26 cellular contexts compared by ENCODE assay signal in the genomic region with DNA sequence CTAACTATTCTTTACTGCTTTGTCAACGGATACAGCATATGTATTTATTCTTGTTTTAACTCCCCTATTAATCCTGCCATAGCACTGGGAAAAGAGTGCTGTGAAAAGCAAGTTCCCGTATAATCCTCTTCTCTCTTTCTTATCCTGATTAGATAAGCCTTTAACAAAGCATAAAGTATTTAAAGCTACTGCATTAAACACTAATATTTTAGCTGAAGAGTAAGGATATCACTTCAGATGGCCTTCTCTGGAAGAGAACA.
DNase-seq lines count a peak whose midpoint lies in the region; ATAC-seq, FAIRE-seq and TF ChIP-seq lines count a peak whose summit lies in the region.
"Had no signal": no experiment of that assay in that cellular context is flagged by ENCODE, and none has a peak within 500 bp of the region (broad histone marks: within the 10 kb centered on the region; RNA-seq: fewer than 3 reads in every experiment).

No MANE protein-coding gene starts in this region.

- H3K27me3 Mint-ChIP-seq in activated CD4-positive, alpha-beta T cell treated with anti-CD3 and anti-CD28 coated beads, Interleukin-2, amount 10 ng/mL, durations not matched to agents 24 days and 14 days, result peaks cover 2% of the 10 kb centered on the region
- H3K27me3 Mint-ChIP-seq in astrocyte (ENCODE audit: low read depth, unreplicated experiment), result no peaks in the 10 kb centered on the region
- H3K27me3 Mint-ChIP-seq in neural progenitor cell (ENCODE audit: insufficient read depth, low read depth), result no peaks in the 10 kb centered on the region

- H3K9me3 ChIP-seq in astrocyte (ENCODE audit: insufficient read depth, low read depth, low read length) (no peaks in the 10 kb centered on the region), neural progenitor cell (ENCODE audit: low read depth) (no peaks in the 10 kb centered on the region), smooth muscle cell (replicated peaks; ENCODE audit: low read depth) (no peaks in the 10 kb centered on the region)
- H3K9me3 ChIP-seq: BLaER1 had no signal

- peaks cover 6% of the 10 kb centered on the region for H3K4me1 ChIP-seq in astrocyte (ENCODE audit: insufficient read depth, low read length)
- H3K4me1 ChIP-seq in neural progenitor cell, result peaks cover 21% of the 10 kb centered on the region
- H3K4me1 ChIP-seq in smooth muscle cell (ENCODE audit: low read depth), result peaks cover 18% of the 10 kb centered on the region
- peaks cover 3% of the 10 kb centered on the region for H3K4me1 ChIP-seq in mesendoderm (ENCODE audit: control insufficient read depth, low read depth, low read length)
- H3K4me1 ChIP-seq: BLaER1 had no signal

- no peak overlapping the region for H3K4ac ChIP-seq in mesendoderm (ENCODE audit: low read depth, low read length)

- H3K27me3 ChIP-seq in astrocyte (ENCODE audit: insufficient read depth, low read length) (no peaks in the 10 kb centered on the region), neural progenitor cell (no peaks in the 10 kb centered on the region), smooth muscle cell (ENCODE audit: low read depth) (no peaks in the 10 kb centered on the region), mesendoderm (ENCODE audit: insufficient read depth, low read length, poor library complexity) (no peaks in the 10 kb centered on the region)
- H3K27me3 ChIP-seq: BLaER1 had no signal

- H3K56ac ChIP-seq in mesendoderm (ENCODE audit: low read length), result no peak overlapping the region

- H3K79me1 ChIP-seq in mesendoderm (ENCODE audit: low read length), result no peaks in the 10 kb centered on the region

- FAIRE-seq in astrocyte (lab: Jason Lieb, UNC), result no peak
- FAIRE-seq: GM18507 had no signal

- ATAC-seq in GM18519 (IDR thresholded peaks at IDR 0.05; ENCODE audit: low FRiP score, unreplicated experiment) (no peak), HG02678 (IDR thresholded peaks at IDR 0.05; ENCODE audit: unreplicated experiment) (no peak)
- ATAC-seq: GM23338 had no signal

- no peak overlapping the region for H2BK120ac ChIP-seq in mesendoderm (ENCODE audit: low read depth, low read length)

- H4K20me1 ChIP-seq in astrocyte (ENCODE audit: insufficient read depth, low read length) (no peaks in the 10 kb centered on the region), neural progenitor cell (ENCODE audit: low read depth) (no peaks in the 10 kb centered on the region), smooth muscle cell (ENCODE audit: low read depth) (no peaks in the 10 kb centered on the region)
- H4K20me1 ChIP-seq: BLaER1 had no signal

- H3K4me1 Mint-ChIP-seq in activated CD4-positive, alpha-beta T cell treated with anti-CD3 and anti-CD28 coated beads, Interleukin-2, amount 10 ng/mL, durations not matched to agents 24 days and 14 days, result no peaks in the 10 kb centered on the region
- H3K4me1 Mint-ChIP-seq in astrocyte (ENCODE audit: low read depth, unreplicated experiment), result peaks cover 8% of the 10 kb centered on the region
- peaks cover 27% of the 10 kb centered on the region for H3K4me1 Mint-ChIP-seq in neural progenitor cell
- H3K4me1 Mint-ChIP-seq: CD4-positive, CD25-positive, alpha-beta regulatory T cell; IgD-negative memory B cell had no signal

- no peak for TF ChIP-seq CTCF in astrocyte (IDR thresholded peaks at IDR 0.05; ENCODE audit: insufficient read depth, low read depth, low read length)
- no peak for TF ChIP-seq CTCF in neural progenitor cell (IDR thresholded peaks at IDR 0.05)
- no peak for TF ChIP-seq CTCF in smooth muscle cell (IDR thresholded peaks at IDR 0.05; ENCODE audit: borderline replicate concordance, insufficient read depth, poor library complexity, severe bottlenecking)

- no peaks in the 10 kb centered on the region for H3K79me2 ChIP-seq in astrocyte (ENCODE audit: insufficient read depth, low read length)
- H3K79me2 ChIP-seq in neural progenitor cell (ENCODE audit: low read depth), result no peaks in the 10 kb centered on the region
- no peaks in the 10 kb centered on the region for H3K79me2 ChIP-seq in smooth muscle cell (ENCODE audit: low read depth)
- no peaks in the 10 kb centered on the region for H3K79me2 ChIP-seq in mesendoderm (ENCODE audit: control insufficient read depth, insufficient read depth, low read length)

- H3K4me3 ChIP-seq in astrocyte (ENCODE audit: insufficient read depth, low read depth, low read length), result no peak overlapping the region
- H3K4me3 ChIP-seq in neural progenitor cell, result no peak overlapping the region
- no peak overlapping the region for H3K4me3 ChIP-seq in smooth muscle cell
- H3K4me3 ChIP-seq in mesendoderm (ENCODE audit: low read length), result no peak overlapping the region
- H3K4me3 ChIP-seq: BLaER1, GM23338, SK-N-MC had no signal

- intact Hi-C loops in activated CD4-positive, alpha-beta T cell treated with anti-CD3 and anti-CD28 coated beads, Interleukin-2, amount 10 ng/mL, durations not matched to agents 24 days and 14 days (cut with micrococcal nuclease), result no loop called here

- H2BK5ac ChIP-seq in mesendoderm (ENCODE audit: low read length), result no peak overlapping the region

- H3K9ac ChIP-seq in astrocyte (ENCODE audit: low read length) (no peak overlapping the region), neural progenitor cell (no peak overlapping the region), smooth muscle cell (ENCODE audit: low read depth) (no peak overlapping the region), mesendoderm (ENCODE audit: low read length) (no peak overlapping the region)
- H3K9ac ChIP-seq: BLaER1, KMS-11 had no signal

- no peaks in the 10 kb centered on the region for H3K36me3 ChIP-seq in astrocyte (ENCODE audit: insufficient read depth, low read length)
- no peaks in the 10 kb centered on the region for H3K36me3 ChIP-seq in neural progenitor cell
- H3K36me3 ChIP-seq in smooth muscle cell (ENCODE audit: low read depth), result no peaks in the 10 kb centered on the region
- H3K36me3 ChIP-seq in mesendoderm (ENCODE audit: control insufficient read depth, insufficient read depth, low read length), result no peaks in the 10 kb centered on the region
- H3K36me3 ChIP-seq: BLaER1 had no signal

- H3K27ac Mint-ChIP-seq in activated CD4-positive, alpha-beta T cell treated with anti-CD3 and anti-CD28 coated beads, Interleukin-2, amount 10 ng/mL, durations not matched to agents 24 days and 14 days, result no peak overlapping the region
- H3K27ac Mint-ChIP-seq in astrocyte (ENCODE audit: unreplicated experiment) (no peak overlapping the region), neural progenitor cell (no peak overlapping the region)
- H3K27ac Mint-ChIP-seq: CD4-positive, CD25-positive, alpha-beta regulatory T cell; GM23338; IgD-negative memory B cell had no signal

- H3K4me3 Mint-ChIP-seq in activated CD4-positive, alpha-beta T cell treated with anti-CD3 and anti-CD28 coated beads, Interleukin-2, amount 10 ng/mL, durations not matched to agents 24 days and 14 days, result no peak overlapping the region
- H3K4me3 Mint-ChIP-seq in astrocyte (ENCODE audit: unreplicated experiment) (no peak overlapping the region), neural progenitor cell (no peak overlapping the region)
- H3K4me3 Mint-ChIP-seq: CD4-positive, CD25-positive, alpha-beta regulatory T cell; GM23338; H9; IgD-negative memory B cell had no signal

- H2AFZ ChIP-seq in astrocyte (ENCODE audit: low read depth, low read length), result no peak overlapping the region
- H2AFZ ChIP-seq in neural progenitor cell (replicated peaks), result no peak overlapping the region
- peak overlapping the region; percentile 26 for H2AFZ ChIP-seq in smooth muscle cell (ENCODE audit: low read depth)

- H3K4me2 ChIP-seq in astrocyte (ENCODE audit: low read length) (peak overlapping the region; percentile 77), neural progenitor cell (peak overlapping the region; percentile 61), smooth muscle cell (peak overlapping the region; percentile 59), mesendoderm (ENCODE audit: low read length) (no peak overlapping the region)
- H3K4me2 ChIP-seq: BLaER1, GM23338, KMS-11 had no signal

- WGBS in smooth muscle cell (ENCODE audit: low lambda C conversion rate), result 11% methylated on average over 2 of the region's 2 CpGs
- no CpG with 5 or more reads among the region's 2 CpGs for WGBS in mesendoderm (ENCODE audit: extremely low coverage, insufficient coverage, low lambda C conversion rate)

- H3F3A ChIP-seq in neural progenitor cell (ENCODE audit: low read depth), result no peaks in the 10 kb centered on the region
- no peaks in the 10 kb centered on the region for H3F3A ChIP-seq in smooth muscle cell (ENCODE audit: low read depth)

- H3K18ac ChIP-seq in mesendoderm (ENCODE audit: low read length), result no peak overlapping the region

- no peak overlapping the region for H4K5ac ChIP-seq in mesendoderm (ENCODE audit: low read length)

- H3K9me3 Mint-ChIP-seq in activated CD4-positive, alpha-beta T cell treated with anti-CD3 and anti-CD28 coated beads, Interleukin-2, amount 10 ng/mL, durations not matched to agents 24 days and 14 days, result no peaks in the 10 kb centered on the region
- no peaks in the 10 kb centered on the region for H3K9me3 Mint-ChIP-seq in astrocyte (ENCODE audit: unreplicated experiment)
- H3K9me3 Mint-ChIP-seq in neural progenitor cell, result peaks cover 3% of the 10 kb centered on the region
- H3K9me3 Mint-ChIP-seq: GM23338, H9, IgD-negative memory B cell had no signal

- no peak overlapping the region for H2AK5ac ChIP-seq in mesendoderm (ENCODE audit: low read length)

- H4K8ac ChIP-seq in mesendoderm (ENCODE audit: low read depth, low read length), result no peak overlapping the region

- no peak overlapping the region for H3K23ac ChIP-seq in mesendoderm (ENCODE audit: low read length)

- H3K27ac ChIP-seq in astrocyte (ENCODE audit: low read depth, low read length) (no peak overlapping the region), neural progenitor cell (no peak overlapping the region), smooth muscle cell (ENCODE audit: low read depth) (no peak overlapping the region), mesendoderm (ENCODE audit: low read depth, low read length) (no peak overlapping the region)
- H3K27ac ChIP-seq: BLaER1, KMS-11, RWPE1, SK-N-MC had no signal

- no peaks in the 10 kb centered on the region for H3K36me3 Mint-ChIP-seq in activated CD4-positive, alpha-beta T cell treated with anti-CD3 and anti-CD28 coated beads, Interleukin-2, amount 10 ng/mL, durations not matched to agents 24 days and 14 days (ENCODE audit: low read depth)
- H3K36me3 Mint-ChIP-seq in astrocyte (ENCODE audit: low read depth, unreplicated experiment) (no peaks in the 10 kb centered on the region), neural progenitor cell (no peaks in the 10 kb centered on the region)
- H3K36me3 Mint-ChIP-seq: CD4-positive, CD25-positive, alpha-beta regulatory T cell; IgD-negative memory B cell had no signal

- DNase-seq in activated CD4-positive, alpha-beta T cell treated with anti-CD3 and anti-CD28 coated beads, Interleukin-2, amount 10 ng/mL, durations not matched to agents 24 days and 14 days, result peak; percentile 2
- no peak for DNase-seq in activated CD4-positive, alpha-beta T cell treated with anti-CD3 and anti-CD28 coated beads for 48 hours
- no peak for DNase-seq in astrocyte (ENCODE audit: low read depth)
- no peak for DNase-seq in neural progenitor cell (ENCODE audit: low spot score)
- DNase-seq in smooth muscle cell (lab: John Stamatoyannopoulos, UW; ENCODE audit: unreplicated experiment), result no peak
- DNase-seq in mesendoderm, result no peak
- DNase-seq: 8988T; CD4-positive, CD25-positive, alpha-beta regulatory T cell; DMS53; H9; MM.1S; NCI-H1048; NCI-H1694; NCI-H226; NCI-H510A; NK-92 treated with Interleukin-12 subunit alpha and Interleukin-12 subunit beta, amount 100 ng/mL, for 24 hours; SHP77 treated with DMSO at 0.1 percent for 48 hours had no signal

- no peak overlapping the region for H2BK15ac ChIP-seq in mesendoderm (replicated peaks; ENCODE audit: low read depth)
